ENCODE assay signal across 8 cellular contexts in the genomic region with DNA sequence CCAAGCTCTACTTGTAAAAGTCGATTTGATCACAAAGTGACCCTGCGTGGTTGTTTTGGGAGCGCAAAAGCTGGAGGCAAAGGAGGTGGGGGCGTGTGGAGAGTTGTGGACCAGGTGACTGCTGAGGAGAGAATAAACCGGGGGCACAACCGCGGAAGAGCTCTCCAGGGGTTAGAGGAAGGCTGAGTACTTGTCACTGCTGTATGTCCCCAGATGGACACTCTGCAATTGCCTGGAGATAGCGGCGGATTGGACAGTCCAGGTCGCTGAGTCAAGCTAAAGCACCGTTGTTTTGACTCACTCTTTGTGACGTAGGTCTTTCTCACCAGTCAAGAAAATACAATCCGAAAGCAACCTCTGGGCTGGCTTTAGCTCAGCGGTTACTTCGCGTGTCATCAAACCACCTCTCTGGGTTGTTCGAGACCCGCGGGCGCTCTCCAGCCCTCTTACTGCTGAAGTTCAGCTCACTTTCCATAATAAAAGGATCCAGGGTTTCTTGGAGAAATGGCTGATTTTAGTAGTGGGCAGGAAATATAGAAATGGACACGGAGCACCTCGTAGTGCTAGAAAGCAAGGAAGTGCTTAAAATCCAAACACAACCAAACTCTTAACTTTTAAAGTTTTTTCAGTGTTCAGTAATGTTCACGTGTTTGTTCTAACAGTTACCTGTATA. TPM values are rescaled to one million over a fixed set of nuclear protein-coding genes. Genes with fewer than 3 reads are reported as not detected.
DNase-seq lines count a peak whose midpoint lies in the region; ATAC-seq, FAIRE-seq and TF ChIP-seq lines count a peak whose summit lies in the region.

No MANE protein-coding gene starts in this region.

- peaks cover 5 to 8% (median 5%) of the 10 kb centered on the region in 3 donors for H3K4me1 Mint-ChIP-seq in IgD-negative memory B cell

- peak; percentile 98 for FAIRE-seq in bronchial epithelial cell (lab: Jason Lieb, UNC)

- H3K9me3 Mint-ChIP-seq in IgD-negative memory B cell: peaks cover 0 to 6% (median 0%) of the 10 kb centered on the region in 3 donors

- no peaks in the 10 kb centered on the region for H3K36me3 ChIP-seq in bronchial epithelial cell (ENCODE audit: control insufficient read depth, insufficient read depth, low read length)

- DNase-seq in ELF-1 (ENCODE audit: low read depth, low spot score) (peak; percentile 95), bronchial epithelial cell (ENCODE audit: low read depth) (peak; percentile 93), left colon (peak in 1 of 2 donors; percentile 26), NCI-H2196 treated with DMSO at 0.1 percent for 48 hours (lab: John Stamatoyannopoulos, UW; ENCODE audit: unreplicated experiment) (no peak)
- DNase-seq in activated CD4-positive, CD25-positive, alpha-beta regulatory T cell (lab: John Stamatoyannopoulos, UW): peak; percentile 5 to 69 (median 32)
- peak; percentile 42 for DNase-seq in stimulated activated CD8-positive, alpha-beta memory T cell treated with anti-CD3 and anti-CD28 coated beads, Interleukin-12 subunit alpha, Interleukin-12 subunit beta, amount 100 ng/mL, for 1 hour (ENCODE audit: low read depth)

- intact Hi-C loops in left colon (cut with DNase I, micrococcal nuclease): no loop called here

- H3K4me3 ChIP-seq in bronchial epithelial cell (ENCODE audit: low read depth, low read length): peak overlapping the region; percentile 27

- H3K27me3 Mint-ChIP-seq in IgD-negative memory B cell: peaks cover 14% of the 10 kb centered on the region

- no peak for TF ChIP-seq CTCF in bronchial epithelial cell (IDR thresholded peaks at IDR 0.05; ENCODE audit: insufficient read depth, low read length, severe bottlenecking)

- peak overlapping the region in 1 of 3 donors; percentile 2 for H3K27ac Mint-ChIP-seq in IgD-negative memory B cell

- no peaks in the 10 kb centered on the region for H3K27me3 ChIP-seq in bronchial epithelial cell (ENCODE audit: control insufficient read depth, insufficient read depth, low read length)

- H3K36me3 Mint-ChIP-seq in IgD-negative memory B cell: peaks cover 5% of the 10 kb centered on the region

- ATAC-seq in GM21786 (IDR thresholded peaks at IDR 0.05; ENCODE audit: unreplicated experiment) (peak; percentile 84), left colon (peak; percentile 68)

- H3K4me3 Mint-ChIP-seq in IgD-negative memory B cell: peak overlapping the region in 3 of 4 donors; percentile 5 to 86 (median 30)

RNA-seq across cellular contexts. Expression of a gene that starts 25.7 kb away (rescaled TPM):
- polyA plus RNA-seq in IgD-negative memory B cell: 62.1 TPM
- total RNA-seq in bronchial epithelial cell: 47.1 and 76.7 TPM in 2 replicates
- 10 to 100 TPM; 41.4 to 49.9 TPM for total RNA-seq in left colon

RNA-seq across cellular contexts. Expression of a gene that starts 34.7 kb away (rescaled TPM):
- polyA plus RNA-seq in IgD-negative memory B cell: 19.0 TPM
- total RNA-seq in bronchial epithelial cell (28.9 and 32.9 TPM in 2 replicates), left colon (10 to 100 TPM; 37.6 to 38.9 TPM)

RNA-seq across cellular contexts. Expression of a gene that starts 34.8 kb away (rescaled TPM):
- 43.4 TPM for polyA plus RNA-seq in IgD-negative memory B cell
- total RNA-seq in bronchial epithelial cell: 55.3 and 73.0 TPM in 2 replicates
- 10 to 100 TPM; 48.6 to 53.7 TPM for total RNA-seq in left colon

RNA-seq across cellular contexts. Expression of a gene that starts 52.6 kb away (rescaled TPM):
- not detected for polyA plus RNA-seq in IgD-negative memory B cell
- total RNA-seq in bronchial epithelial cell (0.26 TPM in 2 replicates), left colon (1 to 10 TPM in 1 of 2 donors, under 1 TPM in 1; 0.78 to 1.0 TPM)
